In the genomic region with DNA sequence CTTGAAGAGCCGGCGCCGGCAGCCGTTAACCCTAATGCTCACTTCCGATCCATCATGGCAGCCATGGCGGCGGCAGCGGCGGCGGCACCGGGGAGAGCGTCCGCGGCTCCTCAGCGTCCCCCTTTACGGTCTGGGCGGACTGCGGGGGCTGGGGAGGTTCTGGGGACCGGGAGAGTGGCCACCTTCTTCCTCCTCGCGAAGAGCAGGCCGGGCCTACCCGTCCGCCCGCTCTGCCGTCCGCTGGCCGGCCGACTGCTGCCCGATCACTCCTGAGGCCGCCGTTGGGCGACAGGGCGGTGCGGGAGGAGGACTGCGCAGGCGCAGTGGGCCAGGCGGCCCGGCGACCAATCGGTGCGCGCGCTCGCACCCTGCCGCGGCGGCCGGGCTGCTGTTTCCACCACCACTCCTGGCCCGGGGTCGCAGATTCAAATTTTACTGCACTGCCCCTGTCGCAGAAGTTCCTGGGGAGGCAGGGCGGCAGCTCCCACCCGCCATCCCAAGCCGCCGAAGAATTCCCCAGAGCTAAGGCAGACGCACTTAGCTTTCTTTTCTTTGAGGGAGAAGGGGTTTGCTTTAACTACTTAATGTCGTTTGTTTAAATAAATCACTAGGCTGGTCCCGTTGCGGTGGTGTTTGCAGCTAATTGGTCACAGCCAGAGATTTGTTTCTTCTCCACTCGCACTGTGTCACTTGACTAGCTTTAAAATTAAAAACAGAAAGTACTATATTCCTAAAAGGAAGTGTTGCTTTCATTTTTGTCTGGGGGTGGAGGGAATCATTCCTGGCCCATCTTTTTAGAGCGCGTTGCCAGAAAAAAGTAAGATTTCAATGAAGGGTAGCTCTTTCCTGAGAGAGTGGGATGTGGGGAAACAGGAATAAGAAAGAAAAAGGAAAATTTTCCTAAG, we compare ENCODE assay signal across 1 cellular context.
A peak's percentile ranks its signal among the peaks of the same experiment; 100 is the strongest.
TF ChIP-seq lines count a peak whose summit lies in the region.

A gene (minus strand): TSS at position 290 of the 905 bp plus-strand sequence. CDS start 452 bp downstream, outside the sequence.

TF ChIP-seq in HepG2, 621 proteins besides CTCF, POLR2A, EP300 and RAD21 (continued from another document and continues in another):
- TF ChIP-seq, protein P1, sequence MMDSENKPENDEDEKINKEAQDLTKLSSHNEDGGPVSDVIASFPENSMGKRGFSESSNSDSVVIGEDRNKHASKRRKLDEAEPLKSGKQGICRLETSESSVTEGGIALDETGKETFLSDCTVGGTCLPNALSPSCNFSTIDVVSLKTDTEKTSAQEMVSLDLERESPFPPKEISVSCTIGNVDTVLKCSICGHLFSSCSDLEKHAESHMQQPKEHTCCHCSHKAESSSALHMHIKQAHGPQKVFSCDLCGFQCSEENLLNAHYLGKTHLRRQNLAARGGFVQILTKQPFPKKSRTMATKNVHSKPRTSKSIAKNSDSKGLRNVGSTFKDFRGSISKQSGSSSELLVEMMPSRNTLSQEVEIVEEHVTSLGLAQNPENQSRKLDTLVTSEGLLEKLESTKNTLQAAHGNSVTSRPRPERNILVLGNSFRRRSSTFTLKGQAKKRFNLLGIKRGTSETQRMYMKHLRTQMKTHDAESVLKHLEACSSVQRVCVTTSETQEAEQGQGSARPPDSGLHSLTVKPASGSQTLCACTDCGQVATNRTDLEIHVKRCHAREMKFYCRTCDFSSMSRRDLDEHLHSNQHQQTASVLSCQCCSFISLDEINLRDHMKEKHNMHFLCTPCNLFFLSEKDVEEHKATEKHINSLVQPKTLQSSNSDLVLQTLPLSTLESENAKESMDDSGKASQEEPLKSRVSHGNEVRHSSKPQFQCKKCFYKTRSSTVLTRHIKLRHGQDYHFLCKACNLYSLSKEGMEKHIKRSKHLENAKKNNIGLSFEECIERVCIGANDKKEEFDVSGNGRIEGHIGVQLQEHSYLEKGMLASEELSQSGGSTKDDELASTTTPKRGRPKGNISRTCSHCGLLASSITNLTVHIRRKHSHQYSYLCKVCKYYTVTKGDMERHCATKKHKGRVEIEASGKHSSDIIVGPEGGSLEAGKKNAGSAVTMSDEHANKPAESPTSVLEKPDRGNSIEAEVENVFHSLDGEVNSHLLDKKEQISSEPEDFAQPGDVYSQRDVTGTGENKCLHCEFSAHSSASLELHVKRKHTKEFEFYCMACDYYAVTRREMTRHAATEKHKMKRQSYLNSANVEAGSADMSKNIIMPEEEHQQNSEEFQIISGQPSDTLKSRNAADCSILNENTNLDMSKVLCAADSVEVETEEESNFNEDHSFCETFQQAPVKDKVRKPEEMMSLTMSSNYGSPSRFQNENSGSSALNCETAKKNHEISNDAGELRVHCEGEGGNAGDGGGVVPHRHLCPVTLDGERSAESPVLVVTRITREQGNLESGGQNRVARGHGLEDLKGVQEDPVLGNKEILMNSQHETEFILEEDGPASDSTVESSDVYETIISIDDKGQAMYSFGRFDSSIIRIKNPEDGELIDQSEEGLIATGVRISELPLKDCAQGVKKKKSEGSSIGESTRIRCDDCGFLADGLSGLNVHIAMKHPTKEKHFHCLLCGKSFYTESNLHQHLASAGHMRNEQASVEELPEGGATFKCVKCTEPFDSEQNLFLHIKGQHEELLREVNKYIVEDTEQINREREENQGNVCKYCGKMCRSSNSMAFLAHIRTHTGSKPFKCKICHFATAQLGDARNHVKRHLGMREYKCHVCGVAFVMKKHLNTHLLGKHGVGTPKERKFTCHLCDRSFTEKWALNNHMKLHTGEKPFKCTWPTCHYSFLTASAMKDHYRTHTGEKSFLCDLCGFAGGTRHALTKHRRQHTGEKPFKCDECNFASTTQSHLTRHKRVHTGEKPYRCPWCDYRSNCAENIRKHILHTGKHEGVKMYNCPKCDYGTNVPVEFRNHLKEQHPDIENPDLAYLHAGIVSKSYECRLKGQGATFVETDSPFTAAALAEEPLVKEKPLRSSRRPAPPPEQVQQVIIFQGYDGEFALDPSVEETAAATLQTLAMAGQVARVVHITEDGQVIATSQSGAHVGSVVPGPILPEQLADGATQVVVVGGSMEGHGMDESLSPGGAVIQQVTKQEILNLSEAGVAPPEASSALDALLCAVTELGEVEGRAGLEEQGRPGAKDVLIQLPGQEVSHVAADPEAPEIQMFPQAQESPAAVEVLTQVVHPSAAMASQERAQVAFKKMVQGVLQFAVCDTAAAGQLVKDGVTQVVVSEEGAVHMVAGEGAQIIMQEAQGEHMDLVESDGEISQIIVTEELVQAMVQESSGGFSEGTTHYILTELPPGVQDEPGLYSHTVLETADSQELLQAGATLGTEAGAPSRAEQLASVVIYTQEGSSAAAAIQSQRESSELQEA (CRISPR knock-in tag; IDR thresholded peaks at IDR 0.05; ENCODE audit: not compliant biosample characterization) = peak; percentile 69
- no peak for TF ChIP-seq ZNF614 (CRISPR knock-in tag; IDR thresholded peaks at IDR 0.05; ENCODE audit: borderline replicate concordance)
- peak; percentile 56; the same call in 1 of the 3 replicates for TF ChIP-seq MXI1 (IDR thresholded peaks at IDR 0.05; ENCODE audit: borderline replicate concordance, low read depth, low read length)
- TF ChIP-seq DMAP1 (CRISPR knock-in tag; IDR thresholded peaks at IDR 0.05) = peak; percentile 67
- TF ChIP-seq CBFB (CRISPR knock-in tag; IDR thresholded peaks at IDR 0.05) = peak; percentile 6; the same call in 1 of the 2 replicates
- TF ChIP-seq, protein P2, sequence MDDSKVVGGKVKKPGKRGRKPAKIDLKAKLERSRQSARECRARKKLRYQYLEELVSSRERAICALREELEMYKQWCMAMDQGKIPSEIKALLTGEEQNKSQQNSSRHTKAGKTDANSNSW (CRISPR knock-in tag; IDR thresholded peaks at IDR 0.05; ENCODE audit: borderline replicate concordance) = no peak
- no peak for TF ChIP-seq RFXANK (CRISPR knock-in tag; IDR thresholded peaks at IDR 0.05)
- no peak for TF ChIP-seq DNMT1 (CRISPR knock-in tag; IDR thresholded peaks at IDR 0.05)
- TF ChIP-seq, protein P3, sequence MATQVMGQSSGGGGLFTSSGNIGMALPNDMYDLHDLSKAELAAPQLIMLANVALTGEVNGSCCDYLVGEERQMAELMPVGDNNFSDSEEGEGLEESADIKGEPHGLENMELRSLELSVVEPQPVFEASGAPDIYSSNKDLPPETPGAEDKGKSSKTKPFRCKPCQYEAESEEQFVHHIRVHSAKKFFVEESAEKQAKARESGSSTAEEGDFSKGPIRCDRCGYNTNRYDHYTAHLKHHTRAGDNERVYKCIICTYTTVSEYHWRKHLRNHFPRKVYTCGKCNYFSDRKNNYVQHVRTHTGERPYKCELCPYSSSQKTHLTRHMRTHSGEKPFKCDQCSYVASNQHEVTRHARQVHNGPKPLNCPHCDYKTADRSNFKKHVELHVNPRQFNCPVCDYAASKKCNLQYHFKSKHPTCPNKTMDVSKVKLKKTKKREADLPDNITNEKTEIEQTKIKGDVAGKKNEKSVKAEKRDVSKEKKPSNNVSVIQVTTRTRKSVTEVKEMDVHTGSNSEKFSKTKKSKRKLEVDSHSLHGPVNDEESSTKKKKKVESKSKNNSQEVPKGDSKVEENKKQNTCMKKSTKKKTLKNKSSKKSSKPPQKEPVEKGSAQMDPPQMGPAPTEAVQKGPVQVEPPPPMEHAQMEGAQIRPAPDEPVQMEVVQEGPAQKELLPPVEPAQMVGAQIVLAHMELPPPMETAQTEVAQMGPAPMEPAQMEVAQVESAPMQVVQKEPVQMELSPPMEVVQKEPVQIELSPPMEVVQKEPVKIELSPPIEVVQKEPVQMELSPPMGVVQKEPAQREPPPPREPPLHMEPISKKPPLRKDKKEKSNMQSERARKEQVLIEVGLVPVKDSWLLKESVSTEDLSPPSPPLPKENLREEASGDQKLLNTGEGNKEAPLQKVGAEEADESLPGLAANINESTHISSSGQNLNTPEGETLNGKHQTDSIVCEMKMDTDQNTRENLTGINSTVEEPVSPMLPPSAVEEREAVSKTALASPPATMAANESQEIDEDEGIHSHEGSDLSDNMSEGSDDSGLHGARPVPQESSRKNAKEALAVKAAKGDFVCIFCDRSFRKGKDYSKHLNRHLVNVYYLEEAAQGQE (IDR thresholded peaks at IDR 0.05; ENCODE audit: borderline replicate concordance in 1 of 2, low read depth in 1 of 2, low read length in 2 of 2) = peak in 1 of 2 experiments; percentile 15; a peak in 1 of 4 replicates
- peak; percentile 58; the same call in 1 of the 2 replicates for TF ChIP-seq FOXC1 (CRISPR knock-in tag; IDR thresholded peaks at IDR 0.05; ENCODE audit: borderline replicate concordance)
- no peak for TF ChIP-seq TOPORS (CRISPR knock-in tag; IDR thresholded peaks at IDR 0.05)
- TF ChIP-seq, protein P4, sequence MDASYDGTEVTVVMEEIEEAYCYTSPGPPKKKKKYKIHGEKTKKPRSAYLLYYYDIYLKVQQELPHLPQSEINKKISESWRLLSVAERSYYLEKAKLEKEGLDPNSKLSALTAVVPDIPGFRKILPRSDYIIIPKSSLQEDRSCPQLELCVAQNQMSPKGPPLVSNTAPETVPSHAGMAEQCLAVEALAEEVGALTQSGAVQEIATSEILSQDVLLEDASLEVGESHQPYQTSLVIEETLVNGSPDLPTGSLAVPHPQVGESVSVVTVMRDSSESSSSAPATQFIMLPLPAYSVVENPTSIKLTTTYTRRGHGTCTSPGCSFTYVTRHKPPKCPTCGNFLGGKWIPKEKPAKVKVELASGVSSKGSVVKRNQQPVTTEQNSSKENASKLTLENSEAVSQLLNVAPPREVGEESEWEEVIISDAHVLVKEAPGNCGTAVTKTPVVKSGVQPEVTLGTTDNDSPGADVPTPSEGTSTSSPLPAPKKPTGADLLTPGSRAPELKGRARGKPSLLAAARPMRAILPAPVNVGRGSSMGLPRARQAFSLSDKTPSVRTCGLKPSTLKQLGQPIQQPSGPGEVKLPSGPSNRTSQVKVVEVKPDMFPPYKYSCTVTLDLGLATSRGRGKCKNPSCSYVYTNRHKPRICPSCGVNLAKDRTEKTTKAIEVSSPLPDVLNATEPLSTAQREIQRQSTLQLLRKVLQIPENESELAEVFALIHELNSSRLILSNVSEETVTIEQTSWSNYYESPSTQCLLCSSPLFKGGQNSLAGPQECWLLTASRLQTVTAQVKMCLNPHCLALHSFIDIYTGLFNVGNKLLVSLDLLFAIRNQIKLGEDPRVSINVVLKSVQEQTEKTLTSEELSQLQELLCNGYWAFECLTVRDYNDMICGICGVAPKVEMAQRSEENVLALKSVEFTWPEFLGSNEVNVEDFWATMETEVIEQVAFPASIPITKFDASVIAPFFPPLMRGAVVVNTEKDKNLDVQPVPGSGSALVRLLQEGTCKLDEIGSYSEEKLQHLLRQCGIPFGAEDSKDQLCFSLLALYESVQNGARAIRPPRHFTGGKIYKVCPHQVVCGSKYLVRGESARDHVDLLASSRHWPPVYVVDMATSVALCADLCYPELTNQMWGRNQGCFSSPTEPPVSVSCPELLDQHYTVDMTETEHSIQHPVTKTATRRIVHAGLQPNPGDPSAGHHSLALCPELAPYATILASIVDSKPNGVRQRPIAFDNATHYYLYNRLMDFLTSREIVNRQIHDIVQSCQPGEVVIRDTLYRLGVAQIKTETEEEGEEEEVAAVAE (CRISPR knock-in tag; IDR thresholded peaks at IDR 0.05; ENCODE audit: borderline replicate concordance) = no peak; the same call in 1 of the 2 replicates
- TF ChIP-seq PHF21A (CRISPR knock-in tag; IDR thresholded peaks at IDR 0.05) = no peak
- TF ChIP-seq, protein P5, sequence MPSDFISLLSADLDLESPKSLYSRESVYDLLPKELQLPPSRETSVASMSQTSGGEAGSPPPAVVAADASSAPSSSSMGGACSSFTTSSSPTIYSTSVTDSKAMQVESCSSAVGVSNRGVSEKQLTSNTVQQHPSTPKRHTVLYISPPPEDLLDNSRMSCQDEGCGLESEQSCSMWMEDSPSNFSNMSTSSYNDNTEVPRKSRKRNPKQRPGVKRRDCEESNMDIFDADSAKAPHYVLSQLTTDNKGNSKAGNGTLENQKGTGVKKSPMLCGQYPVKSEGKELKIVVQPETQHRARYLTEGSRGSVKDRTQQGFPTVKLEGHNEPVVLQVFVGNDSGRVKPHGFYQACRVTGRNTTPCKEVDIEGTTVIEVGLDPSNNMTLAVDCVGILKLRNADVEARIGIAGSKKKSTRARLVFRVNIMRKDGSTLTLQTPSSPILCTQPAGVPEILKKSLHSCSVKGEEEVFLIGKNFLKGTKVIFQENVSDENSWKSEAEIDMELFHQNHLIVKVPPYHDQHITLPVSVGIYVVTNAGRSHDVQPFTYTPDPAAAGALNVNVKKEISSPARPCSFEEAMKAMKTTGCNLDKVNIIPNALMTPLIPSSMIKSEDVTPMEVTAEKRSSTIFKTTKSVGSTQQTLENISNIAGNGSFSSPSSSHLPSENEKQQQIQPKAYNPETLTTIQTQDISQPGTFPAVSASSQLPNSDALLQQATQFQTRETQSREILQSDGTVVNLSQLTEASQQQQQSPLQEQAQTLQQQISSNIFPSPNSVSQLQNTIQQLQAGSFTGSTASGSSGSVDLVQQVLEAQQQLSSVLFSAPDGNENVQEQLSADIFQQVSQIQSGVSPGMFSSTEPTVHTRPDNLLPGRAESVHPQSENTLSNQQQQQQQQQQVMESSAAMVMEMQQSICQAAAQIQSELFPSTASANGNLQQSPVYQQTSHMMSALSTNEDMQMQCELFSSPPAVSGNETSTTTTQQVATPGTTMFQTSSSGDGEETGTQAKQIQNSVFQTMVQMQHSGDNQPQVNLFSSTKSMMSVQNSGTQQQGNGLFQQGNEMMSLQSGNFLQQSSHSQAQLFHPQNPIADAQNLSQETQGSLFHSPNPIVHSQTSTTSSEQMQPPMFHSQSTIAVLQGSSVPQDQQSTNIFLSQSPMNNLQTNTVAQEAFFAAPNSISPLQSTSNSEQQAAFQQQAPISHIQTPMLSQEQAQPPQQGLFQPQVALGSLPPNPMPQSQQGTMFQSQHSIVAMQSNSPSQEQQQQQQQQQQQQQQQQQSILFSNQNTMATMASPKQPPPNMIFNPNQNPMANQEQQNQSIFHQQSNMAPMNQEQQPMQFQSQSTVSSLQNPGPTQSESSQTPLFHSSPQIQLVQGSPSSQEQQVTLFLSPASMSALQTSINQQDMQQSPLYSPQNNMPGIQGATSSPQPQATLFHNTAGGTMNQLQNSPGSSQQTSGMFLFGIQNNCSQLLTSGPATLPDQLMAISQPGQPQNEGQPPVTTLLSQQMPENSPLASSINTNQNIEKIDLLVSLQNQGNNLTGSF (CRISPR knock-in tag; IDR thresholded peaks at IDR 0.05) = peak; percentile 63; the same call in 1 of the 2 replicates
- TF ChIP-seq, protein P6, sequence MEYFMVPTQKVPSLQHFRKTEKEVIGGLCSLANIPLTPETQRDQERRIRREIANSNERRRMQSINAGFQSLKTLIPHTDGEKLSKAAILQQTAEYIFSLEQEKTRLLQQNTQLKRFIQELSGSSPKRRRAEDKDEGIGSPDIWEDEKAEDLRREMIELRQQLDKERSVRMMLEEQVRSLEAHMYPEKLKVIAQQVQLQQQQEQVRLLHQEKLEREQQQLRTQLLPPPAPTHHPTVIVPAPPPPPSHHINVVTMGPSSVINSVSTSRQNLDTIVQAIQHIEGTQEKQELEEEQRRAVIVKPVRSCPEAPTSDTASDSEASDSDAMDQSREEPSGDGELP (IDR thresholded peaks at IDR 0.05; ENCODE audit: borderline replicate concordance, low read depth) = no peak
- peak; percentile 83; the same call in 1 of the 2 replicates for TF ChIP-seq ZNF567 (CRISPR knock-in tag; IDR thresholded peaks at IDR 0.05; ENCODE audit: borderline replicate concordance)
